8 cellular contexts compared by ENCODE assay signal in the genomic region with DNA sequence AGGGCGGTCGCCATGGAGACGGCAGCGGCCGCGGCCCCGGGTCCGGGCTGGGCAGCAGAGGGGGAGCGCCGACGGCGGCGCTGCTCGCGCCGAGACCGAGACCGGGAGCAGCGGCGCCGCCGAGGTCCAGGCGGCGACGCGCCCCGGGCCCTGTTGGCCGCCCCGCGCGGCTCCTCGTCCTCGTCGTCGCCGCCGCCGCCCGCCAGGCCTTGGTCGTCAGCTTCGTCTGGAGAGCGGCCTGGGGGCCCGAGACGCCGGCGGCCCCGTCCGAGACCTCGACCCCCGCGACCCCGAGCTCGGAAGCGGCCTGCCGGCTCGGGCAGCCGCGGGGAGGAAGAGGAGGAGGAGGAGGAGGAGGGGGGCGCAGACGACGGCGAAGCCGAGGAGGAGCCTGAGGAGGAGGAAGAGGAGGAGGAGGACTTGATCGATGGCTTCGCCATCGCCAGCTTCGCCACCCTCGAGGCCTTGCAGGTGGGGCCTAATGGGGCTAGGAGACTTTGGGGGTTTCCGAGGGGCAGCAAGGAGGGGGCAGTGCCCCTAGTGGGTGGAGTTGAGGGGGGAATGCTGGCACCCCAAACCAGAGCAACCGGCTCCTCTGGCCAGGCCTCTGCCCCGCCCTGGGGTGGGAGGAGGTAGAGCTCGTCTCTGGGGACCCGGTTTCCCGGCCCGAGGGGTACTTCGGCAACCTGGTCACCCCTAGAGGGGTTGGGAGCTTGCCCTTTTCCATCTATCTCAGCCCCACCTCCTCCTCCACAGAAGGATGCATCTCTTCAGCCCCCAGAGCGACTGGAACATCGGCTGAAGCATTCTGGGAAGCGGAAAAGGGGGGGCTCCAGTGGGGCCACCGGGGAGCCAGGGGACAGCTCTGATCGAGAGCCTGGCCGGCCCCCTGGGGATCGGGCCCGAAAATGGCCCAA. TPM values are rescaled to one million over a fixed set of nuclear protein-coding genes. Genes with fewer than 3 reads are reported as not detected.
A peak's percentile ranks its signal among the peaks of the same experiment; 100 is the strongest.
DNase-seq lines count a peak whose midpoint lies in the region; ATAC-seq and TF ChIP-seq lines count a peak whose summit lies in the region.

No MANE protein-coding gene starts in this region.

- H3K9me3 ChIP-seq in mammary epithelial cell (replicated peaks; ENCODE audit: insufficient read depth, low read length) = no peaks in the 10 kb centered on the region

- peaks cover 54% of the 10 kb centered on the region for H3K79me2 ChIP-seq in mammary epithelial cell (ENCODE audit: insufficient read depth, low read length)

- H3K27ac ChIP-seq in mammary epithelial cell (ENCODE audit: insufficient read depth, low read depth, low read length) = peak overlapping the region; percentile 94

- no TSS peak for BruUV-seq in mammary epithelial cell (replicated peaks; lab: Mats Ljungman, UMichigan)

- ATAC-seq in HG03139 (IDR thresholded peaks at IDR 0.05; ENCODE audit: unreplicated experiment) = no peak

- H3K9ac ChIP-seq in mammary epithelial cell (ENCODE audit: insufficient read depth, low read length) = peak overlapping the region; percentile 92

- H3K27me3 ChIP-seq in mammary epithelial cell (ENCODE audit: insufficient read depth, low read length) = no peaks in the 10 kb centered on the region

- H2AFZ ChIP-seq in mammary epithelial cell (ENCODE audit: low read depth, low read length) = peak overlapping the region; percentile 68

- H3K4me2 ChIP-seq in mammary epithelial cell (ENCODE audit: insufficient read depth, low read depth, low read length) = peak overlapping the region; percentile 94

- peaks cover 25% of the 10 kb centered on the region for H3K36me3 ChIP-seq in mammary epithelial cell (ENCODE audit: insufficient read depth, low read length)

- CTCF ChIA-PET in mammary epithelial cell (lab: Charles Lee; ENCODE audit: low non-redundant PET) = interaction anchor here (0.6 kb wide), 1 partner anchor 230 kb away, joined by 3 read pairs; a partner anchor contains a TSS

- in situ Hi-C loops in mammary epithelial cell (cut with MboI; ENCODE audit: low sequenced_read_pairs in 2 of 2) = no loop called here

- dilution Hi-C loops in mammary epithelial cell (cut with HindIII; ENCODE audit: low sequenced_read_pairs) = no loop called here

- intact Hi-C loops in mammary epithelial cell (cut with micrococcal nuclease) = loop anchor here (1.0 kb wide), 2 partner anchors 35 to 39 kb away; no protein-coding TSS in a partner anchor

- no peaks in the 10 kb centered on the region for H4K20me1 ChIP-seq in mammary epithelial cell (ENCODE audit: insufficient read depth, low read length)

- H3K4me3 ChIP-seq in mammary epithelial cell (replicated peaks in 1 of 3; ENCODE audit: insufficient read depth in 1 of 3, low read depth in 2 of 3, low read length in 3 of 3) = peak overlapping the region; percentile 65 to 95 (median 80)

- peak; percentile 18 for DNase-seq in HCEC 1CT
- peak in 3 of 5 experiments; percentile 46 to 63 (median 53) for DNase-seq in T-helper 2 cell
- DNase-seq in mammary epithelial cell = peak; percentile 35
- DNase-seq in left kidney (ENCODE audit: low read depth, low spot score) = peak; percentile 36
- peak; percentile 31 for DNase-seq in stimulated activated CD8-positive, alpha-beta memory T cell treated with anti-CD3 and anti-CD28 coated beads, Interleukin-15, amount 100 ng/mL, for 24 hours (ENCODE audit: low read depth)
- no peak for DNase-seq in NCI-H526 (lab: John Stamatoyannopoulos, UW)
- no peak for DNase-seq in NCI-H2171 (lab: John Stamatoyannopoulos, UW)

- WGBS in mammary epithelial cell (ENCODE audit: low coverage, missing lambda C conversion rate) = 5% methylated on average over 18 of the region's 84 CpGs

- peaks cover 24% of the 10 kb centered on the region for H3K4me1 ChIP-seq in mammary epithelial cell (ENCODE audit: insufficient read depth, low read length)

- peak in 1 of 2 donors; percentile 5 for TF ChIP-seq CTCF in mammary epithelial cell (conservative IDR thresholded peaks at IDR 0.05 in 1 of 2, IDR thresholded peaks at IDR 0.05 in 1 of 2; ENCODE audit: extremely low read depth in 1 of 2, insufficient read depth in 1 of 2, low read depth in 1 of 2, low read length in 2 of 2)

RNA-seq across cellular contexts. Expression of a gene that starts 1.5 kb away (rescaled TPM):
- 10 to 100 TPM; 20.7 to 60.8 TPM for total RNA-seq in mammary epithelial cell
- polyA plus RNA-seq in mammary epithelial cell = 7.8 TPM
- 27.2 TPM for polyA minus RNA-seq in mammary epithelial cell

RNA-seq across cellular contexts. Expression of a gene that starts 9.0 kb away (rescaled TPM):
- 10 to 100 TPM; 10.2 to 38.5 TPM for total RNA-seq in mammary epithelial cell
- 4.8 TPM for polyA plus RNA-seq in mammary epithelial cell
- 22.0 TPM for polyA minus RNA-seq in mammary epithelial cell

RNA-seq across cellular contexts. Expression of a gene that starts 39.2 kb away (rescaled TPM):
- 10 to 100 TPM; 20.2 to 46.2 TPM for total RNA-seq in mammary epithelial cell
- 3.9 TPM for polyA plus RNA-seq in mammary epithelial cell
- polyA minus RNA-seq in mammary epithelial cell = 41.0 TPM

RNA-seq across cellular contexts. Expression of a gene that starts 49.6 kb away (rescaled TPM):
- 1 to 10 TPM; 6.7 to 7.0 TPM for total RNA-seq in mammary epithelial cell
- polyA plus RNA-seq in mammary epithelial cell = 4.7 TPM
- polyA minus RNA-seq in mammary epithelial cell = 9.9 TPM

Comparison
In these comparisons a context has a peak if more than half of its experiments do, and no peak if none do; other contexts are left out.
1. DNase-seq: peak in HCEC 1CT (single experiment), T-helper 2 cell (3 of 5), mammary epithelial cell (single experiment), left kidney (single experiment) and stimulated activated CD8-positive, alpha-beta memory T cell treated with anti-CD3 and anti-CD28 coated beads, Interleukin-15, amount 100 ng/mL, for 24 hours (single experiment); none in NCI-H526 (0 of 2) and NCI-H2171 (single experiment).